In the genomic region with DNA sequence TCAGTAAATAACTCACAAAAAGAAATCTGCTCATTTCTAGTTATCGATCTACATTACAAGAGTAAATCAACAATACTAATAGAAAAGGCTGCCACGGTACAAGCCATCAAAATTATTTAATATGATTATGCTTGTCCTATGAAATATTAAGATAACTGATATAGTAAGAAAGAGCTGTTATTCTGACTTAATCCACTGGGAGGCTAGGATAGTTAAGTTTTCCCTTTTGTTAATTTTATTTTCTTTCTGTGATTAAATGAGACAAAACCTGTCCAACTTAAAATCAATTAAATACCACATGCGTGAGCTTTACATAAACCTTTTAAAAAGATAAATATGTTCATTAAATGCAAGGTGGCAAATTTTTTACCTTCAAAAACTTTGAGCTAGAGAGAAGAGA, we compare ENCODE assay signal across 14 cellular contexts.
DNase-seq lines count a peak whose midpoint lies in the region; ATAC-seq and TF ChIP-seq lines count a peak whose summit lies in the region.
"Had no signal": no experiment of that assay in that cellular context is flagged by ENCODE, and none has a peak within 500 bp of the region (broad histone marks: within the 10 kb centered on the region; RNA-seq: fewer than 3 reads in every experiment).

No MANE protein-coding gene starts in this region.

- H3K27me3 ChIP-seq in KMS-11 (ENCODE audit: insufficient read depth, low read depth) (no peaks in the 10 kb centered on the region), adipocyte (replicated peaks; ENCODE audit: control insufficient read depth, insufficient read depth, low read length) (no peaks in the 10 kb centered on the region)
- H3K27me3 ChIP-seq: esophagus muscularis mucosa, right atrium auricular region, upper lobe of left lung had no signal

- no peak overlapping the region for H3K27ac ChIP-seq in KMS-11
- H3K27ac ChIP-seq: esophagus muscularis mucosa, right atrium auricular region, upper lobe of left lung, WERI-Rb-1 had no signal

- H3K4me3 ChIP-seq in KMS-11 (IDR thresholded peaks at IDR 0.05; ENCODE audit: insufficient read depth, low read depth, low read length) (no peak overlapping the region), adipocyte (ENCODE audit: low read length) (no peak overlapping the region)
- H3K4me3 ChIP-seq: esophagus muscularis mucosa, right atrium auricular region, upper lobe of left lung had no signal

- no peak for DNase-seq in T-helper 2 cell treated with Interferon-gamma antibody and Interleukin-4, amounts not matched to agents 5 μg/mL and 100 μg/mL, for 36 hours (ENCODE audit: low spot score)
- DNase-seq in T-helper 2 cell (no peak), adipocyte (ENCODE audit: low read depth) (peak; percentile 5), osteocyte (ENCODE audit: extremely low spot score, unreplicated experiment) (no peak)
- DNase-seq in activated CD4-positive, CD25-positive, alpha-beta regulatory T cell (lab: John Stamatoyannopoulos, UW) = no peak
- no peak for DNase-seq in natural killer cell treated with Interleukin-12 subunit alpha and Interleukin-12 subunit beta and Interleukin-15 and Interleukin-18, amount 100 ng/mL, for 72 hours (ENCODE audit: low spot score)
- DNase-seq: NCI-H226, upper lobe of left lung, WERI-Rb-1 had no signal

- no peak overlapping the region for H2AFZ ChIP-seq in KMS-11 (ENCODE audit: low read depth)

- H3K27me3 Mint-ChIP-seq in T-helper 2 cell treated with Interferon-gamma antibody and Interleukin-4, amounts not matched to agents 5 μg/mL and 100 μg/mL, for 36 hours (ENCODE audit: low read depth) = no peaks in the 10 kb centered on the region
- H3K27me3 Mint-ChIP-seq in osteocyte (ENCODE audit: unreplicated experiment) = no peaks in the 10 kb centered on the region
- no peaks in the 10 kb centered on the region for H3K27me3 Mint-ChIP-seq in natural killer cell treated with Interleukin-12 subunit alpha and Interleukin-12 subunit beta and Interleukin-15 and Interleukin-18, amount 100 ng/mL, for 72 hours
- H3K27me3 Mint-ChIP-seq: dendritic cell treated with granulocyte-macrophage colony-stimulating factor and Interleukin-4, amounts not matched to agents 40 ng/mL and 50 ng/mL, for 4 days had no signal

- H3K9ac ChIP-seq in KMS-11 (no peak overlapping the region), adipocyte (ENCODE audit: low read length) (no peak overlapping the region)

- no peaks in the 10 kb centered on the region for H3K79me2 ChIP-seq in KMS-11 (ENCODE audit: insufficient read depth, low read depth)

- peaks cover 5% of the 10 kb centered on the region for H3K4me1 ChIP-seq in KMS-11 (ENCODE audit: low read depth, poor library complexity, severe bottlenecking)
- no peaks in the 10 kb centered on the region for H3K4me1 ChIP-seq in adipocyte (ENCODE audit: control insufficient read depth, insufficient read depth, low read length)
- H3K4me1 ChIP-seq: esophagus muscularis mucosa, right atrium auricular region, upper lobe of left lung had no signal

- no peak for ATAC-seq in natural killer cell treated with Interleukin-12 subunit alpha and Interleukin-12 subunit beta and Interleukin-15 and Interleukin-18, amount 100 ng/mL, for 72 hours
- no peak for ATAC-seq in HG02610 (IDR thresholded peaks at IDR 0.05; ENCODE audit: unreplicated experiment)

- peak overlapping the region; percentile 97 for H3K27ac Mint-ChIP-seq in T-helper 2 cell treated with Interferon-gamma antibody and Interleukin-4, amounts not matched to agents 5 μg/mL and 100 μg/mL, for 36 hours
- no peak overlapping the region for H3K27ac Mint-ChIP-seq in osteocyte (ENCODE audit: unreplicated experiment)
- peak overlapping the region in 1 of 2 donors; percentile 26 for H3K27ac Mint-ChIP-seq in natural killer cell treated with Interleukin-12 subunit alpha and Interleukin-12 subunit beta and Interleukin-15 and Interleukin-18, amount 100 ng/mL, for 72 hours
- H3K27ac Mint-ChIP-seq: dendritic cell treated with granulocyte-macrophage colony-stimulating factor and Interleukin-4, amounts not matched to agents 40 ng/mL and 50 ng/mL, for 4 days had no signal

- H3K9me3 Mint-ChIP-seq in T-helper 2 cell treated with Interferon-gamma antibody and Interleukin-4, amounts not matched to agents 5 μg/mL and 100 μg/mL, for 36 hours = peaks cover 14% of the 10 kb centered on the region
- no peaks in the 10 kb centered on the region for H3K9me3 Mint-ChIP-seq in osteocyte (ENCODE audit: unreplicated experiment)
- no peaks in the 10 kb centered on the region for H3K9me3 Mint-ChIP-seq in natural killer cell treated with Interleukin-12 subunit alpha and Interleukin-12 subunit beta and Interleukin-15 and Interleukin-18, amount 100 ng/mL, for 72 hours
- H3K9me3 Mint-ChIP-seq: dendritic cell treated with granulocyte-macrophage colony-stimulating factor and Interleukin-4, amounts not matched to agents 40 ng/mL and 50 ng/mL, for 4 days had no signal

- H3K4me1 Mint-ChIP-seq in T-helper 2 cell treated with Interferon-gamma antibody and Interleukin-4, amounts not matched to agents 5 μg/mL and 100 μg/mL, for 36 hours (ENCODE audit: low read depth) = peaks cover 48% of the 10 kb centered on the region
- no peaks in the 10 kb centered on the region for H3K4me1 Mint-ChIP-seq in osteocyte (ENCODE audit: unreplicated experiment)
- H3K4me1 Mint-ChIP-seq in natural killer cell treated with Interleukin-12 subunit alpha and Interleukin-12 subunit beta and Interleukin-15 and Interleukin-18, amount 100 ng/mL, for 72 hours (ENCODE audit: low read depth in 2 of 2) = peaks cover 26 to 27% of the 10 kb centered on the region in 2 donors

- H3K36me3 Mint-ChIP-seq in T-helper 2 cell treated with Interferon-gamma antibody and Interleukin-4, amounts not matched to agents 5 μg/mL and 100 μg/mL, for 36 hours (ENCODE audit: low read depth) = peaks cover 36% of the 10 kb centered on the region
- peaks cover 3% of the 10 kb centered on the region for H3K36me3 Mint-ChIP-seq in osteocyte (ENCODE audit: unreplicated experiment)
- H3K36me3 Mint-ChIP-seq in natural killer cell treated with Interleukin-12 subunit alpha and Interleukin-12 subunit beta and Interleukin-15 and Interleukin-18, amount 100 ng/mL, for 72 hours = peaks cover 5% of the 10 kb centered on the region

- H3K9me3 ChIP-seq in adipocyte (ENCODE audit: control insufficient read depth, low read length) = no peaks in the 10 kb centered on the region
- H3K9me3 ChIP-seq: esophagus muscularis mucosa, right atrium auricular region, upper lobe of left lung had no signal

- 0 out of 2 replicates have a peak, but pooled peaks have one; percentile 19 for TF ChIP-seq CTCF in KMS-11 (conservative IDR thresholded peaks at IDR 0.05; ENCODE audit: low read depth, low read length)
- peak; percentile 11 for TF ChIP-seq CTCF in osteocyte (IDR thresholded peaks at IDR 0.05)

- H4K20me1 ChIP-seq in KMS-11 (ENCODE audit: insufficient read depth) = no peaks in the 10 kb centered on the region

- no peak overlapping the region for H3K4me2 ChIP-seq in KMS-11

- H3K36me3 ChIP-seq in KMS-11 (ENCODE audit: insufficient read depth) (no peaks in the 10 kb centered on the region), adipocyte (ENCODE audit: control insufficient read depth, insufficient read depth, low read length, severe bottlenecking) (no peaks in the 10 kb centered on the region)
- H3K36me3 ChIP-seq: esophagus muscularis mucosa, right atrium auricular region, upper lobe of left lung, WERI-Rb-1 had no signal

- H3K4me3 Mint-ChIP-seq in T-helper 2 cell treated with Interferon-gamma antibody and Interleukin-4, amounts not matched to agents 5 μg/mL and 100 μg/mL, for 36 hours = peak overlapping the region; percentile 73
- H3K4me3 Mint-ChIP-seq in osteocyte (ENCODE audit: unreplicated experiment) = no peak overlapping the region
- H3K4me3 Mint-ChIP-seq in natural killer cell treated with Interleukin-12 subunit alpha and Interleukin-12 subunit beta and Interleukin-15 and Interleukin-18, amount 100 ng/mL, for 72 hours = no peak overlapping the region
- H3K4me3 Mint-ChIP-seq: dendritic cell treated with granulocyte-macrophage colony-stimulating factor and Interleukin-4, amounts not matched to agents 40 ng/mL and 50 ng/mL, for 4 days had no signal
